Comparison of ENCODE assay signal across 18 cellular contexts in the genomic region with DNA sequence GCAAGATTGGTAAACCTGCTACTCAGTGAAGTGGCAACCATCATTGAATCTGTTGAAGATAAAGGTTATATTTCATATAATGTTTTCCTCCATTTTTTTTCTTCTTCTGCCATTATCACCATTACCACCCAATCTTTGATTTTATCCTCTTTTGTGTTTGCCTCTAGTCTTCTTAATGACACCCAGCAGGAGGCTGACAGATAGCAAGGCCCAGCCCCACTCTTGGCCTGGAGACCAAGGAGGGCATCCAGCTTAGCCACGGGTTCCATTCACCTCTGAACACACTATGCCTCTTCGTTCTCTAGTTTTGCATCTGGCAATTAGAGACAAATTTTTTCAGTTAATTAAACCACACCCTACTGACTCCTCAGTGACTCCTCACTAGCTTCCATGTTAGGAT.
"Had no signal": no experiment of that assay in that cellular context is flagged by ENCODE, and none has a peak within 500 bp of the region (broad histone marks: within the 10 kb centered on the region; RNA-seq: fewer than 3 reads in every experiment).

No MANE protein-coding gene starts in this region.

- DNase-seq: effector memory CD8-positive, alpha-beta T cell; esophagus squamous epithelium; foreskin keratinocyte; left colon; left ventricle myocardium superior; mucosa of descending colon; naive thymus-derived CD8-positive, alpha-beta T cell; psoas muscle; retina; spleen; stimulated activated CD4-positive, alpha-beta T cell treated with anti-CD3 and anti-CD28 coated beads, Interleukin-2, amount 100 ng/mL, for 24 hours; stimulated activated CD4-positive, alpha-beta T cell treated with anti-CD3 and anti-CD28 coated beads, Interleukin-4, amount 100 ng/mL, for 4 hours; stimulated activated naive B cell treated with anti-CD40 and anti-IgM and Interleukin-4, amounts not matched to agents 10 μg/mL and 1 μg/mL and 100 μg/mL, for 72 hours; stimulated activated naive CD8-positive, alpha-beta T cell treated with anti-CD3 and anti-CD28 coated beads, Interleukin-15, amount 100 ng/mL, for 72 hours; testis; transverse colon had no signal

- H3K4me1 ChIP-seq: spleen, testis had no signal

- H3K4me3 Mint-ChIP-seq: effector memory CD8-positive, alpha-beta T cell; stimulated activated naive B cell treated with anti-CD40 and anti-IgM and Interleukin-4, amounts not matched to agents 10 μg/mL and 1 μg/mL and 100 μg/mL, for 72 hours; stimulated activated naive CD8-positive, alpha-beta T cell treated with anti-CD3 and anti-CD28 coated beads, Interleukin-15, amount 100 ng/mL, for 72 hours had no signal

- H3K27me3 Mint-ChIP-seq: effector memory CD8-positive, alpha-beta T cell; naive thymus-derived CD8-positive, alpha-beta T cell; stimulated activated naive CD8-positive, alpha-beta T cell treated with anti-CD3 and anti-CD28 coated beads, Interleukin-15, amount 100 ng/mL, for 72 hours had no signal

- H3K27ac ChIP-seq: foreskin keratinocyte, neutrophil, psoas muscle, spleen, testis, transverse colon had no signal

- H3K9me3 ChIP-seq: esophagus squamous epithelium, mucosa of descending colon, neutrophil, psoas muscle, spleen, testis, transverse colon had no signal

- H3K36me3 Mint-ChIP-seq: naive thymus-derived CD8-positive, alpha-beta T cell; stimulated activated naive B cell treated with anti-CD40 and anti-IgM and Interleukin-4, amounts not matched to agents 10 μg/mL and 1 μg/mL and 100 μg/mL, for 72 hours had no signal

- H3K27me3 ChIP-seq: esophagus squamous epithelium, foreskin keratinocyte, neutrophil, spleen, testis, transverse colon had no signal

- H3K36me3 ChIP-seq: esophagus squamous epithelium, neutrophil, spleen, transverse colon had no signal

- H3K4me3 ChIP-seq: esophagus squamous epithelium, mucosa of descending colon, psoas muscle, spleen, testis, transverse colon had no signal

- H3K9me3 Mint-ChIP-seq: effector memory CD8-positive, alpha-beta T cell; stimulated activated naive CD8-positive, alpha-beta T cell treated with anti-CD3 and anti-CD28 coated beads, Interleukin-15, amount 100 ng/mL, for 72 hours had no signal

- H3K27ac Mint-ChIP-seq: effector memory CD8-positive, alpha-beta T cell; stimulated activated naive B cell treated with anti-CD40 and anti-IgM and Interleukin-4, amounts not matched to agents 10 μg/mL and 1 μg/mL and 100 μg/mL, for 72 hours; stimulated activated naive CD8-positive, alpha-beta T cell treated with anti-CD3 and anti-CD28 coated beads, Interleukin-15, amount 100 ng/mL, for 72 hours had no signal

- H3K4me1 Mint-ChIP-seq: stimulated activated naive B cell treated with anti-CD40 and anti-IgM and Interleukin-4, amounts not matched to agents 10 μg/mL and 1 μg/mL and 100 μg/mL, for 72 hours had no signal

- ATAC-seq: effector memory CD8-positive, alpha-beta T cell; foreskin keratinocyte; left ventricle myocardium superior; mucosa of descending colon; naive thymus-derived CD8-positive, alpha-beta T cell; psoas muscle; sciatic nerve; stimulated activated naive B cell treated with anti-CD40 and anti-IgM and Interleukin-4, amounts not matched to agents 10 μg/mL and 1 μg/mL and 100 μg/mL, for 72 hours; stimulated activated naive CD8-positive, alpha-beta T cell treated with anti-CD3 and anti-CD28 coated beads, Interleukin-15, amount 100 ng/mL, for 72 hours had no signal
